ENCODE assay signal across 13 cellular contexts in genomic region chr11:86106916-86107315, GRCh38.
"Had no signal": no experiment of that assay in that cellular context is flagged by ENCODE, and none has a peak within 500 bp of the region (broad histone marks: within the 10 kb centered on the region; RNA-seq: fewer than 3 reads in every experiment).

No MANE protein-coding gene starts in this region.

- H3K36me3 Mint-ChIP-seq: stimulated activated effector memory CD8-positive, alpha-beta T cell treated with anti-CD3 and anti-CD28 coated beads, Interleukin-12 subunit alpha, Interleukin-12 subunit beta, amount 100 ng/mL, for 72 hours had no signal

- H3K9me3 Mint-ChIP-seq: stimulated activated effector memory CD8-positive, alpha-beta T cell treated with anti-CD3 and anti-CD28 coated beads, Interleukin-12 subunit alpha, Interleukin-12 subunit beta, amount 100 ng/mL, for 72 hours; T-helper 1 cell treated with Interleukin-12 subunit alpha and Interleukin-12 subunit beta and Interleukin-4 antibody, amounts not matched to agents 30 μg/mL and 1 μg/mL, for 36 hours had no signal

- H3K4me3 ChIP-seq: right atrium auricular region, tibial nerve, vagina had no signal

- H3K4me1 Mint-ChIP-seq: stimulated activated effector memory CD8-positive, alpha-beta T cell treated with anti-CD3 and anti-CD28 coated beads, Interleukin-12 subunit alpha, Interleukin-12 subunit beta, amount 100 ng/mL, for 72 hours had no signal

- H3K4me3 Mint-ChIP-seq: stimulated activated effector memory CD8-positive, alpha-beta T cell treated with anti-CD3 and anti-CD28 coated beads, Interleukin-12 subunit alpha, Interleukin-12 subunit beta, amount 100 ng/mL, for 72 hours; T-helper 1 cell treated with Interleukin-12 subunit alpha and Interleukin-12 subunit beta and Interleukin-4 antibody, amounts not matched to agents 30 μg/mL and 1 μg/mL, for 36 hours had no signal

- DNase-seq: activated CD4-positive, alpha-beta T cell treated with anti-CD3 and anti-CD28 coated beads, Interleukin-2, amount 50 U/mL, for 1 hour; activated CD4-positive, CD25-positive, alpha-beta regulatory T cell; activated naive CD4-positive, alpha-beta T cell treated with anti-CD3 and anti-CD28 coated beads, Interleukin-2, amount 50 U/mL, for 16 hours; amygdala; effector CD8-positive, alpha-beta T cell; hypothalamus; midbrain; posterior cingulate gyrus had no signal

- H3K27ac Mint-ChIP-seq: stimulated activated effector memory CD8-positive, alpha-beta T cell treated with anti-CD3 and anti-CD28 coated beads, Interleukin-12 subunit alpha, Interleukin-12 subunit beta, amount 100 ng/mL, for 72 hours; T-helper 1 cell treated with Interleukin-12 subunit alpha and Interleukin-12 subunit beta and Interleukin-4 antibody, amounts not matched to agents 30 μg/mL and 1 μg/mL, for 36 hours had no signal

- ATAC-seq: stimulated activated effector memory CD8-positive, alpha-beta T cell treated with anti-CD3 and anti-CD28 coated beads, Interleukin-12 subunit alpha, Interleukin-12 subunit beta, amount 100 ng/mL, for 72 hours had no signal
